ENCODE assay signal across 13 cellular contexts in the genomic region with DNA sequence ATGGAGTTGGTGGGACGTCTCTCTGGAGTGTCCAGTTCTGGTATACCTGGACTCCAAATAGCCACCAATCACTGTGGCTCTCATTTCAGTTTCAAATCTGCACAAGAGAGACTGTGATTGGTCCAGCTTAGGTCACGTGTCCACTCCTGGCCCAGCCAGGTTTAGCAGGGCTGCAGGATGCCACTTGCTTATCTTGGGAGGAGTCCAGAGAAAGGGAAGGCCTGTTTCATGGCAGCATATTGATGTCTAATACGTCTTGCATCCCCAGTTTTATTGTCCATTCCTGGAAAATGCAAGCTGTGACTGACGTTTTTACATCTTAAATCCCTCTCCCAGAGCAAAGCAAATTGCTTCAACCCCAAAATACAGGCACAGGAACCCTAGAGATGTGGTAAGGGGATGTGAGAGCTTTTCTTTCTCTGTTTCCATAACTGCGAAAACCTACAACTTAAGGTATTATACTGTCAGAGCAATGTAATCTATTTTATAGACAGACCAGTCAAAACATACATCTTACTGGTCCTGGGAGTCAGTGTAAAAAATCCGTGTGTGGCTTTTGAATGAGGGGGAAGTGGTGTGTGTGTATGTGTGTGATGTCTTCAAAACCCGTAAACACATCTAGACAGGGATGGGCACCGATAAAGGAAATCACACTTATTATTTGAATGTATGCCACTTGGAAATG.
A peak's percentile ranks its signal among the peaks of the same experiment; 100 is the strongest.
DNase-seq lines count a peak whose midpoint lies in the region; TF ChIP-seq lines count a peak whose summit lies in the region.
"Had no signal": no experiment of that assay in that cellular context is flagged by ENCODE, and none has a peak within 500 bp of the region (broad histone marks: within the 10 kb centered on the region; RNA-seq: fewer than 3 reads in every experiment).

No MANE protein-coding gene starts in this region.

- H3F3A ChIP-seq in SK-N-SH (replicated peaks; ENCODE audit: insufficient read depth) = no peaks in the 10 kb centered on the region

- H3K4me1 Mint-ChIP-seq in activated naive CD4-positive, alpha-beta T cell treated with anti-CD3 and anti-CD28 coated beads for 36 hours (ENCODE audit: low read depth) = no peaks in the 10 kb centered on the region
- H3K4me1 Mint-ChIP-seq: activated B cell treated with CpG ODN at 0.5 μM for 24 hours; stimulated activated memory B cell treated with anti-CD40 and anti-IgM and Interleukin-4, amounts not matched to agents 10 μg/mL and 1 μg/mL and 100 μg/mL, for 72 hours had no signal

- H3K79me2 ChIP-seq in SK-N-SH (ENCODE audit: insufficient read depth) = no peaks in the 10 kb centered on the region

- H3K4me1 ChIP-seq in SK-N-SH (ENCODE audit: control insufficient read depth in 1 of 2, insufficient read depth in 2 of 2, low read depth in 1 of 2, low read length in 1 of 2) = peaks cover 7 to 24% of the 10 kb centered on the region in 2 experiments; a peak in 3 of 4 replicates
- H3K4me1 ChIP-seq: upper lobe of right lung had no signal

- no peak overlapping the region for H3K27ac Mint-ChIP-seq in activated naive CD4-positive, alpha-beta T cell treated with anti-CD3 and anti-CD28 coated beads for 36 hours
- H3K27ac Mint-ChIP-seq: activated B cell treated with CpG ODN at 0.5 μM for 24 hours; dendritic cell treated with granulocyte-macrophage colony-stimulating factor and Interleukin-4, amounts not matched to agents 40 ng/mL and 50 ng/mL, for 4 days; stimulated activated memory B cell treated with anti-CD40 and anti-IgM and Interleukin-4, amounts not matched to agents 10 μg/mL and 1 μg/mL and 100 μg/mL, for 72 hours had no signal

- H3K4me3 ChIP-seq in SK-N-SH (ENCODE audit: low read depth in 2 of 2, low read length in 1 of 2) = no peak overlapping the region
- H3K4me3 ChIP-seq: upper lobe of right lung had no signal

- intact Hi-C loops in activated naive CD4-positive, alpha-beta T cell treated with anti-CD3 and anti-CD28 coated beads for 36 hours (cut with micrococcal nuclease) = no loop called here

- no peak overlapping the region for H3K4me3 Mint-ChIP-seq in activated naive CD4-positive, alpha-beta T cell treated with anti-CD3 and anti-CD28 coated beads for 36 hours
- H3K4me3 Mint-ChIP-seq: activated B cell treated with CpG ODN at 0.5 μM for 24 hours; dendritic cell treated with granulocyte-macrophage colony-stimulating factor and Interleukin-4, amounts not matched to agents 40 ng/mL and 50 ng/mL, for 4 days; stimulated activated memory B cell treated with anti-CD40 and anti-IgM and Interleukin-4, amounts not matched to agents 10 μg/mL and 1 μg/mL and 100 μg/mL, for 72 hours had no signal

- DNase-seq in AG20443 (ENCODE audit: low spot score) = peak; percentile 48
- DNase-seq in HT-29 (ENCODE audit: low spot score) = peak; percentile 55
- peak; percentile 72 for DNase-seq in SK-N-SH
- peak; percentile 14 for DNase-seq in kidney tubule cell (ENCODE audit: low spot score)
- DNase-seq in activated naive CD4-positive, alpha-beta T cell treated with anti-CD3 and anti-CD28 coated beads for 36 hours = no peak
- no peak for DNase-seq in kidney glomerular epithelial cell (lab: John Stamatoyannopoulos, UW)
- DNase-seq in NCI-H1092 (lab: John Stamatoyannopoulos, UW) = no peak
- DNase-seq in NCI-H2081 treated with DMSO at 0.1 percent for 48 hours (lab: John Stamatoyannopoulos, UW) = no peak
- DNase-seq: activated B cell treated with CpG ODN at 0.5 μM for 24 hours; stimulated activated CD4-positive, alpha-beta T cell treated with anti-CD3 and anti-CD28 coated beads, Interleukin-4, amount 100 ng/mL, for 24 hours; upper lobe of right lung had no signal

- H3K9ac ChIP-seq in SK-N-SH = no peak overlapping the region

- TF ChIP-seq RAD21 in SK-N-SH (IDR thresholded peaks at IDR 0.05; ENCODE audit: low read length) = no peak

- H3K9me3 Mint-ChIP-seq in activated naive CD4-positive, alpha-beta T cell treated with anti-CD3 and anti-CD28 coated beads for 36 hours = no peaks in the 10 kb centered on the region
- H3K9me3 Mint-ChIP-seq: activated B cell treated with CpG ODN at 0.5 μM for 24 hours; dendritic cell treated with granulocyte-macrophage colony-stimulating factor and Interleukin-4, amounts not matched to agents 40 ng/mL and 50 ng/mL, for 4 days; stimulated activated memory B cell treated with anti-CD40 and anti-IgM and Interleukin-4, amounts not matched to agents 10 μg/mL and 1 μg/mL and 100 μg/mL, for 72 hours had no signal

- no peaks in the 10 kb centered on the region for H4K20me1 ChIP-seq in SK-N-SH (ENCODE audit: insufficient read depth)

- no peaks in the 10 kb centered on the region for H3K9me3 ChIP-seq in SK-N-SH
- H3K9me3 ChIP-seq: upper lobe of right lung had no signal

- H3K27me3 Mint-ChIP-seq in activated naive CD4-positive, alpha-beta T cell treated with anti-CD3 and anti-CD28 coated beads for 36 hours (ENCODE audit: low read depth) = peaks cover 4% of the 10 kb centered on the region
- H3K27me3 Mint-ChIP-seq: stimulated activated memory B cell treated with anti-CD40 and anti-IgM and Interleukin-4, amounts not matched to agents 10 μg/mL and 1 μg/mL and 100 μg/mL, for 72 hours had no signal

- H3K27ac ChIP-seq in SK-N-SH (ENCODE audit: low read depth in 2 of 2, low read length in 1 of 2) = peak overlapping the region in 1 of 2 experiments; percentile 28; a peak in 2 of 4 replicates
- H3K27ac ChIP-seq: upper lobe of right lung had no signal

- no peaks in the 10 kb centered on the region for H3K9me2 ChIP-seq in SK-N-SH

- peaks cover 22% of the 10 kb centered on the region; the same call in 1 of the 2 replicates for H3K27me3 ChIP-seq in SK-N-SH (ENCODE audit: insufficient read depth)
- H3K27me3 ChIP-seq: upper lobe of right lung had no signal

- no peak for TF ChIP-seq EP300 in SK-N-SH (IDR thresholded peaks at IDR 0.05; ENCODE audit: borderline replicate concordance in 1 of 2, low read depth in 1 of 2, low read length in 1 of 2)

- H3K36me3 Mint-ChIP-seq in activated naive CD4-positive, alpha-beta T cell treated with anti-CD3 and anti-CD28 coated beads for 36 hours (ENCODE audit: low read depth) = no peaks in the 10 kb centered on the region
- H3K36me3 Mint-ChIP-seq: stimulated activated memory B cell treated with anti-CD40 and anti-IgM and Interleukin-4, amounts not matched to agents 10 μg/mL and 1 μg/mL and 100 μg/mL, for 72 hours had no signal

- H2AFZ ChIP-seq in SK-N-SH (ENCODE audit: low read depth) = no peak overlapping the region

- WGBS in SK-N-SH (ENCODE audit: low lambda C conversion rate) = 57% methylated on average over 8 of the region's 8 CpGs

- CTCF ChIA-PET in SK-N-SH (lab: Yijun Ruan, JAX) = interaction anchor here (0.9 kb wide), 1 partner anchor 361 kb away, joined by 5 read pairs; no protein-coding TSS in a partner anchor
- CTCF ChIA-PET in activated naive CD4-positive, alpha-beta T cell treated with anti-CD3 and anti-CD28 coated beads for 36 hours (lab: Charles Lee) = no interaction called here

- no peak for TF ChIP-seq CTCF in SK-N-SH (IDR thresholded peaks at IDR 0.05)

- H3K36me3 ChIP-seq in SK-N-SH (replicated peaks in 1 of 2; ENCODE audit: control insufficient read depth in 1 of 2, insufficient read depth in 2 of 2, low read length in 1 of 2) = no peaks in the 10 kb centered on the region
- H3K36me3 ChIP-seq: upper lobe of right lung had no signal

- no peak overlapping the region for H3K4me2 ChIP-seq in SK-N-SH

- POLR2A ChIA-PET in SK-N-SH (lab: Yijun Ruan, JAX) = no interaction called here

TF ChIP-seq in SK-N-SH, 30 proteins besides CTCF, POLR2A, EP300 and RAD21:
- TF ChIP-seq, protein P1, sequence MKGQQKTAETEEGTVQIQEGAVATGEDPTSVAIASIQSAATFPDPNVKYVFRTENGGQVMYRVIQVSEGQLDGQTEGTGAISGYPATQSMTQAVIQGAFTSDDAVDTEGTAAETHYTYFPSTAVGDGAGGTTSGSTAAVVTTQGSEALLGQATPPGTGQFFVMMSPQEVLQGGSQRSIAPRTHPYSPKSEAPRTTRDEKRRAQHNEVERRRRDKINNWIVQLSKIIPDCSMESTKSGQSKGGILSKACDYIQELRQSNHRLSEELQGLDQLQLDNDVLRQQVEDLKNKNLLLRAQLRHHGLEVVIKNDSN (IDR thresholded peaks at IDR 0.05; ENCODE audit: borderline replicate concordance, low read depth) = peak; percentile 83
- TF ChIP-seq, protein P2, sequence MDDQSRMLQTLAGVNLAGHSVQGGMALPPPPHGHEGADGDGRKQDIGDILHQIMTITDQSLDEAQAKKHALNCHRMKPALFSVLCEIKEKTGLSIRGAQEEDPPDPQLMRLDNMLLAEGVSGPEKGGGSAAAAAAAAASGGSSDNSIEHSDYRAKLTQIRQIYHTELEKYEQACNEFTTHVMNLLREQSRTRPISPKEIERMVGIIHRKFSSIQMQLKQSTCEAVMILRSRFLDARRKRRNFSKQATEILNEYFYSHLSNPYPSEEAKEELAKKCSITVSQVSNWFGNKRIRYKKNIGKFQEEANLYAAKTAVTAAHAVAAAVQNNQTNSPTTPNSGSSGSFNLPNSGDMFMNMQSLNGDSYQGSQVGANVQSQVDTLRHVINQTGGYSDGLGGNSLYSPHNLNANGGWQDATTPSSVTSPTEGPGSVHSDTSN (IDR thresholded peaks at IDR 0.05) = no peak

Comparison
In these comparisons a context has a peak if more than half of its experiments do, and no peak if none do; other contexts are left out.
1. DNase-seq: peak in AG20443 (single experiment), HT-29 (single experiment), SK-N-SH (single experiment) and kidney tubule cell (single experiment); none in activated naive CD4-positive, alpha-beta T cell treated with anti-CD3 and anti-CD28 coated beads for 36 hours (single experiment), kidney glomerular epithelial cell (single experiment), NCI-H1092 (single experiment) and NCI-H2081 treated with DMSO at 0.1 percent for 48 hours (single experiment).